In genomic region chr1:236281286-236282158, GRCh38 we compare ENCODE assay signal across 8 cellular contexts. TPM values are rescaled to one million over a fixed set of nuclear protein-coding genes. Genes with fewer than 3 reads are reported as not detected.
DNase-seq lines count a peak whose midpoint lies in the region; ATAC-seq lines count a peak whose summit lies in the region.

A gene with protein sequence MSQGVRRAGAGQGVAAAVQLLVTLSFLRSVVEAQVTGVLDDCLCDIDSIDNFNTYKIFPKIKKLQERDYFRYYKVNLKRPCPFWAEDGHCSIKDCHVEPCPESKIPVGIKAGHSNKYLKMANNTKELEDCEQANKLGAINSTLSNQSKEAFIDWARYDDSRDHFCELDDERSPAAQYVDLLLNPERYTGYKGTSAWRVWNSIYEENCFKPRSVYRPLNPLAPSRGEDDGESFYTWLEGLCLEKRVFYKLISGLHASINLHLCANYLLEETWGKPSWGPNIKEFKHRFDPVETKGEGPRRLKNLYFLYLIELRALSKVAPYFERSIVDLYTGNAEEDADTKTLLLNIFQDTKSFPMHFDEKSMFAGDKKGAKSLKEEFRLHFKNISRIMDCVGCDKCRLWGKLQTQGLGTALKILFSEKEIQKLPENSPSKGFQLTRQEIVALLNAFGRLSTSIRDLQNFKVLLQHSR (minus strand): TSS chr1:236281958. CDS start chr1:236281783, 175 bp downstream.

- DNase-seq in C1 segment of cervical spinal cord (lab: John Stamatoyannopoulos, UW) (peak; percentile 48 to 99 (median 93)), NCI-H524 treated with DMSO at 0.1 percent for 48 hours (lab: John Stamatoyannopoulos, UW) (peak; percentile 38), cortex of kidney (lab: John Stamatoyannopoulos, UW) (peak; percentile 87), left lobe of liver (ENCODE audit: low spot score) (peak; percentile 99)
- DNase-seq in activated CD4-positive, alpha-beta T cell treated with anti-CD3 and anti-CD28 coated beads, Interleukin-2, amount 10 ng/mL, durations not matched to agents 24 days and 14 days = peak; percentile 100
- DNase-seq in stimulated activated CD4-positive, alpha-beta T cell treated with anti-CD3 and anti-CD28 coated beads, Interleukin-2, amount 100 ng/mL, for 24 hours = peak; percentile 97 to 98

- peaks cover 34% of the 10 kb centered on the region for H3K4me1 Mint-ChIP-seq in activated CD4-positive, alpha-beta T cell treated with anti-CD3 and anti-CD28 coated beads, Interleukin-2, amount 10 ng/mL, durations not matched to agents 24 days and 14 days

- peak within 1 kb of the TSS; percentile 89 for H3K4me3 Mint-ChIP-seq in activated CD4-positive, alpha-beta T cell treated with anti-CD3 and anti-CD28 coated beads, Interleukin-2, amount 10 ng/mL, durations not matched to agents 24 days and 14 days

- H3K36me3 Mint-ChIP-seq in activated CD4-positive, alpha-beta T cell treated with anti-CD3 and anti-CD28 coated beads, Interleukin-2, amount 10 ng/mL, durations not matched to agents 24 days and 14 days (ENCODE audit: low read depth) = peaks cover 3% of the 10 kb centered on the region

- ATAC-seq in GM19324 (IDR thresholded peaks at IDR 0.05; ENCODE audit: low FRiP score, unreplicated experiment) (peak; percentile 94), HG03460 (IDR thresholded peaks at IDR 0.05; ENCODE audit: unreplicated experiment) (peak; percentile 81), left lobe of liver (peak; percentile 98)

- intact Hi-C loops in activated CD4-positive, alpha-beta T cell treated with anti-CD3 and anti-CD28 coated beads, Interleukin-2, amount 10 ng/mL, durations not matched to agents 24 days and 14 days (cut with micrococcal nuclease) = loop anchor here (1.0 to 10.0 kb wide), 9 partner anchors 115 to 779 kb away; partner anchors contain the start of genes B3GALNT2, GPR137B, HEATR1 and LGALS8

- H3K9me3 Mint-ChIP-seq in activated CD4-positive, alpha-beta T cell treated with anti-CD3 and anti-CD28 coated beads, Interleukin-2, amount 10 ng/mL, durations not matched to agents 24 days and 14 days = peaks cover 4% of the 10 kb centered on the region

- H3K27me3 Mint-ChIP-seq in activated CD4-positive, alpha-beta T cell treated with anti-CD3 and anti-CD28 coated beads, Interleukin-2, amount 10 ng/mL, durations not matched to agents 24 days and 14 days = peaks cover 9% of the 10 kb centered on the region

- peak within 1 kb of the TSS; percentile 82 for H3K27ac Mint-ChIP-seq in activated CD4-positive, alpha-beta T cell treated with anti-CD3 and anti-CD28 coated beads, Interleukin-2, amount 10 ng/mL, durations not matched to agents 24 days and 14 days

RNA-seq across cellular contexts. Expression of the gene that starts here (rescaled TPM):
- 1.5 and 3.2 TPM in 2 replicates for total RNA-seq in activated CD4-positive, alpha-beta T cell treated with anti-CD3 and anti-CD28 coated beads, Interleukin-2, amount 10 ng/mL, durations not matched to agents 24 days and 14 days
- 17.1 TPM for total RNA-seq in left lobe of liver

Comparison
In these comparisons a context has a peak if more than half of its experiments do, and no peak if none do; other contexts are left out.
1. Peak in every context shown above with its lines: DNase-seq and ATAC-seq.
2. DNase-seq: peak in every context shown above with its lines; median percentile 100 in activated CD4-positive, alpha-beta T cell treated with anti-CD3 and anti-CD28 coated beads, Interleukin-2, amount 10 ng/mL, durations not matched to agents 24 days and 14 days; 99 in left lobe of liver; 98 in stimulated activated CD4-positive, alpha-beta T cell treated with anti-CD3 and anti-CD28 coated beads, Interleukin-2, amount 100 ng/mL, for 24 hours; 93 in C1 segment of cervical spinal cord; 87 in cortex of kidney; 38 in NCI-H524 treated with DMSO at 0.1 percent for 48 hours.